Comparison of ENCODE assay signal across 7 cellular contexts in the genomic region with DNA sequence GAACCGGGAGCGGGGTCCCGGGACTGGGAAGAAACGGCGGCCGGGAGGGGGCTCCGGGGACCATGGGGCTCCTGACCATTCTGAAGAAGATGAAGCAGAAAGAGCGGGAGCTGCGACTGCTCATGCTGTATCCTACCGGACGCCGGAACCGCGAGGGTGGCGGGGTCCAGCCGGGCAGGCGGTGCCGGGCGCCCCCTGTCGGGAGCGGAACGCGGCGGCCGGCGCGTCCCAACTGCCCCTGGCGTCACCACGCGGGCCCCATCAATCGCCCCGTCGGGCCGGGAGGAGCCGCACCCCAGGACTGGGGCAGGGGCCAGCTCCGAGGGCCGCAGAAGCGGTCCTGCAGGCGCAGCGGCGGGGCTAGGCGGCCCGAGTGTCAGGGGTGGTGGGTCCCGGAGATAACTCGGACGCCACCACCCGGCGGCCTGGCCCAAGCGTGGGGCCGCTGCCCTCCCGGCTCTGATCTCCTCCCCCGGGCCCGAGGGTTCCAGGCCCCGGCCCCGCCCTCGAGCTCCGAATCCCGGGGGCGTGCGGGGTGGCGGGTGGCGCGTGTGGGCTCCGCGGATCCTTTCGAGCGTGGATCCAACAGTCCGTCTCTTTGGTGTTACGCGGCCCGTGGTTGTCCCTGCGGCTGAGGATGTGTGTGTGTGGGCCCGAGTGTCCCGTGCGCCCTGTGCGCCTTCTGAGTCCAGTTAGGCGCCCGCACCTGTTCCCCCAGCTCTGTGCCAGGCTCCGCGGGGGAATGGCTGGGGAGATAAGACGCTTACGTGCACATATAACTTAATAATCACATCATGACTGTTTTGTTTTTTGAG. TPM values are rescaled to one million over a fixed set of nuclear protein-coding genes. Genes with fewer than 3 reads are reported as not detected.
A peak's percentile ranks its signal among the peaks of the same experiment; 100 is the strongest.
DNase-seq lines count a peak whose midpoint lies in the region; ATAC-seq and TF ChIP-seq lines count a peak whose summit lies in the region.

A gene (plus strand): TSS at position 15 of the 815 bp plus-strand sequence. CDS start 48 bp downstream, at position 63.

- peak within 1 kb of the TSS; percentile 82 for H3K4ac ChIP-seq in mesendoderm (ENCODE audit: low read depth, low read length)

- H3K27ac Mint-ChIP-seq in stimulated activated naive CD8-positive, alpha-beta T cell treated with anti-CD3 and anti-CD28 coated beads, Interleukin-15, Interleukin-2, amounts not matched to agents 100 ng/mL and 50 ng/mL, for 24 hours: peak within 1 kb of the TSS; percentile 94

- no peak within 1 kb of the TSS for H4K5ac ChIP-seq in mesendoderm (ENCODE audit: low read length)

- ATAC-seq in GM21423 (IDR thresholded peaks at IDR 0.05; ENCODE audit: unreplicated experiment): peak; percentile 63

- H3K79me1 ChIP-seq in mesendoderm (ENCODE audit: low read length): peaks cover 2% of the 10 kb centered on the region

- no peak within 1 kb of the TSS for H2BK15ac ChIP-seq in mesendoderm (replicated peaks; ENCODE audit: low read depth)

- H3K9ac ChIP-seq in HUES6 (ENCODE audit: low read length) (peak within 1 kb of the TSS; percentile 84), mesendoderm (ENCODE audit: low read length) (peak within 1 kb of the TSS; percentile 90)

- H3K79me2 ChIP-seq in mesendoderm (ENCODE audit: control insufficient read depth, insufficient read depth, low read length): no peaks in the 10 kb centered on the region

- H3K36me3 Mint-ChIP-seq in stimulated activated naive CD8-positive, alpha-beta T cell treated with anti-CD3 and anti-CD28 coated beads, Interleukin-15, Interleukin-2, amounts not matched to agents 100 ng/mL and 50 ng/mL, for 24 hours (ENCODE audit: low read depth): peaks cover 20% of the 10 kb centered on the region

- H2AK5ac ChIP-seq in mesendoderm (ENCODE audit: low read length): no peak within 1 kb of the TSS

- peak within 1 kb of the TSS; percentile 82 for H3K4me2 ChIP-seq in mesendoderm (ENCODE audit: low read length)

- H3K9me3 ChIP-seq in HUES6 (ENCODE audit: control insufficient read depth, insufficient read depth, low read depth, low read length) (no peaks in the 10 kb centered on the region), WERI-Rb-1 (ENCODE audit: severe bottlenecking) (no peaks in the 10 kb centered on the region)

- H3K4me3 Mint-ChIP-seq in stimulated activated naive CD8-positive, alpha-beta T cell treated with anti-CD3 and anti-CD28 coated beads, Interleukin-15, Interleukin-2, amounts not matched to agents 100 ng/mL and 50 ng/mL, for 24 hours: peak within 1 kb of the TSS; percentile 87

- no peaks in the 10 kb centered on the region for H3K27me3 Mint-ChIP-seq in stimulated activated naive CD8-positive, alpha-beta T cell treated with anti-CD3 and anti-CD28 coated beads, Interleukin-15, Interleukin-2, amounts not matched to agents 100 ng/mL and 50 ng/mL, for 24 hours

- peak within 1 kb of the TSS; percentile 30 for H4K8ac ChIP-seq in mesendoderm (ENCODE audit: low read depth, low read length)

- H3K9me3 Mint-ChIP-seq in stimulated activated naive CD8-positive, alpha-beta T cell treated with anti-CD3 and anti-CD28 coated beads, Interleukin-15, Interleukin-2, amounts not matched to agents 100 ng/mL and 50 ng/mL, for 24 hours: no peaks in the 10 kb centered on the region

- peak; percentile 78 for TF ChIP-seq CTCF in GM12865 (IDR thresholded peaks at IDR 0.05; ENCODE audit: insufficient read depth, low read depth, low read length, missing control alignments)
- peak; percentile 71 for TF ChIP-seq CTCF in WERI-Rb-1 (IDR thresholded peaks at IDR 0.05; ENCODE audit: low read depth, low read length)

- H3K4me3 ChIP-seq in GM12865 (ENCODE audit: low read depth, low read length) (peak within 1 kb of the TSS; percentile 75), HUES6 (ENCODE audit: low read depth, low read length) (peak within 1 kb of the TSS; percentile 85), WERI-Rb-1 (ENCODE audit: low read depth, low read length) (peak within 1 kb of the TSS; percentile 61), mesendoderm (ENCODE audit: low read length) (peak within 1 kb of the TSS; percentile 69)

- peak within 1 kb of the TSS; percentile 80 for H3K23ac ChIP-seq in mesendoderm (ENCODE audit: low read length)

- H3K27ac ChIP-seq in HUES6 (ENCODE audit: low read depth, low read length) (peak within 1 kb of the TSS; percentile 81), WERI-Rb-1 (peak within 1 kb of the TSS; percentile 94), mesendoderm (ENCODE audit: low read depth, low read length) (peak within 1 kb of the TSS; percentile 96)

- H3K18ac ChIP-seq in mesendoderm (ENCODE audit: low read length): peak within 1 kb of the TSS; percentile 94

- H2BK120ac ChIP-seq in mesendoderm (ENCODE audit: low read depth, low read length): no peak within 1 kb of the TSS

- no peak for DNase-seq in GM12865 (ENCODE audit: low read depth)
- DNase-seq in WERI-Rb-1: no peak
- no peak for DNase-seq in dermis blood vessel endothelial cell
- no peak for DNase-seq in mesendoderm

- H3K27me3 ChIP-seq in HUES6 (ENCODE audit: control insufficient read depth, insufficient read depth, low read length) (no peaks in the 10 kb centered on the region), WERI-Rb-1 (ENCODE audit: insufficient read depth, low read depth, severe bottlenecking) (no peaks in the 10 kb centered on the region), mesendoderm (ENCODE audit: insufficient read depth, low read length, poor library complexity) (no peaks in the 10 kb centered on the region)

- peaks cover 30% of the 10 kb centered on the region for H3K4me1 Mint-ChIP-seq in stimulated activated naive CD8-positive, alpha-beta T cell treated with anti-CD3 and anti-CD28 coated beads, Interleukin-15, Interleukin-2, amounts not matched to agents 100 ng/mL and 50 ng/mL, for 24 hours (ENCODE audit: low read depth)

- WGBS in mesendoderm (ENCODE audit: extremely low coverage, insufficient coverage, low lambda C conversion rate): no CpG with 5 or more reads among the region's 82 CpGs

- no peaks in the 10 kb centered on the region for H3K4me1 ChIP-seq in HUES6 (ENCODE audit: control insufficient read depth, insufficient read depth, low read length)
- peaks cover 2% of the 10 kb centered on the region for H3K4me1 ChIP-seq in mesendoderm (ENCODE audit: control insufficient read depth, low read depth, low read length)

- H3K56ac ChIP-seq in mesendoderm (ENCODE audit: low read length): peak within 1 kb of the TSS; percentile 97

- peak within 1 kb of the TSS; percentile 20 for H2BK5ac ChIP-seq in mesendoderm (ENCODE audit: low read length)

- H3K36me3 ChIP-seq in HUES6 (ENCODE audit: control insufficient read depth, insufficient read depth, low read length) (peaks cover 25% of the 10 kb centered on the region), WERI-Rb-1 (peaks cover 10% of the 10 kb centered on the region), mesendoderm (ENCODE audit: control insufficient read depth, insufficient read depth, low read length) (peaks cover 3% of the 10 kb centered on the region)

RNA-seq across cellular contexts. Expression of the gene that starts here (rescaled TPM):
- total RNA-seq in dermis blood vessel endothelial cell: 144 and 145 TPM in 2 replicates
- 130 TPM for polyA plus RNA-seq in mesendoderm (2013, experiment 1 of 2)
- 132 TPM for polyA plus RNA-seq in mesendoderm (2013, experiment 2 of 2)
